In the genomic region with DNA sequence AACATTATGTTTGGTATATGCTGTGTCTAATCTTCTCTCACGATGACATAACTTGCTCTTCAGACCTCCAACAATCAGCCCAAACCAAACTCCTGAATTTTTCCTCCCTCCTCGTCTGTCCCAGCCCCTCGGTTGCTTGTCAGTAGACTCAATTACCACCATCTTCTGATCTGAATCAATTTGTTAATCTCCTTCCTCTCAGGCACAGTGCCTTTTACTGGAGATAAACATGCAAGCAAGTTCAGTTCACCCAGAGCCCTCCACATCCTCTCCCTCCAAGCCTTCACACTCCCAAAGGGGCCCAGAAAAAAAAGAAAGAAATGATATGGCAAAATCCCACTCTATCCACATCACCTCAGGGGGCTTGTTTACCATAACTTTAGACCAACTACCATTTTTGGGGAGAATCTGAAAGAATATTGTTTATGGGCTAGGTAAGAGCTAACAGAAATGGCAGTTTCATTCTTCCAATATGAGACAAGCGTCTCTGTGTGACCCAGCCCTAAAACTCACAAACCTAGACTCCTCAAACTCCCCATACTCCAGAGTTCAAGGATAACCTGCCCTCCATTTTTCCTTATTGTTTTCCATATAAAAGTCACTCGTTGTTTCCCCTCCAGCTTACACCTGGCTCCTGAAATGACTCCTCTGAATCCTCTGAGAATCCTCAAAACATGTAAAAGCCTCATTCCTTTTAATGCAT, we compare ENCODE assay signal across 8 cellular contexts.
DNase-seq lines count a peak whose midpoint lies in the region; TF ChIP-seq lines count a peak whose summit lies in the region.

No MANE protein-coding gene starts in this region.

- no peaks in the 10 kb centered on the region for H3K27me3 ChIP-seq in BLaER1

- peak overlapping the region; percentile 96 for H3K4me3 Mint-ChIP-seq in dendritic cell treated with granulocyte-macrophage colony-stimulating factor and Interleukin-4, amounts not matched to agents 40 ng/mL and 50 ng/mL, for 4 days
- peak overlapping the region; percentile 90 to 97 (median 94) for H3K4me3 Mint-ChIP-seq in nephron

- no peaks in the 10 kb centered on the region for H3K36me3 ChIP-seq in BLaER1

- H3K4me1 Mint-ChIP-seq in dendritic cell treated with granulocyte-macrophage colony-stimulating factor and Interleukin-4, amounts not matched to agents 40 ng/mL and 50 ng/mL, for 4 days (ENCODE audit: low read depth): peaks cover 47% of the 10 kb centered on the region
- peaks cover 35% of the 10 kb centered on the region for H3K4me1 Mint-ChIP-seq in nephron

- H3K9me3 ChIP-seq in BLaER1: no peaks in the 10 kb centered on the region

- peaks cover 44% of the 10 kb centered on the region; the same call in 1 of the 2 replicates for H4K20me1 ChIP-seq in BLaER1

- H3K27ac ChIP-seq in BLaER1: no peak overlapping the region

- peaks cover 10% of the 10 kb centered on the region for H3K36me3 Mint-ChIP-seq in dendritic cell treated with granulocyte-macrophage colony-stimulating factor and Interleukin-4, amounts not matched to agents 40 ng/mL and 50 ng/mL, for 4 days (ENCODE audit: low read depth)
- H3K36me3 Mint-ChIP-seq in nephron (ENCODE audit: low read depth): no peaks in the 10 kb centered on the region

- H3K9ac ChIP-seq in BLaER1: peak overlapping the region; percentile 87

- H3K4me2 ChIP-seq in BLaER1: peak overlapping the region; percentile 95

- DNase-seq in NCI-H82 treated with DMSO at 0.1 percent for 48 hours (lab: John Stamatoyannopoulos, UW; ENCODE audit: unreplicated experiment) (peak; percentile 24), HK-2 (ENCODE audit: unreplicated experiment) (no peak), midbrain (lab: John Stamatoyannopoulos, UW) (no peak), NCI-H2107 (lab: John Stamatoyannopoulos, UW) (no peak), 8988T (no peak)

- no peaks in the 10 kb centered on the region for H3K9me3 Mint-ChIP-seq in dendritic cell treated with granulocyte-macrophage colony-stimulating factor and Interleukin-4, amounts not matched to agents 40 ng/mL and 50 ng/mL, for 4 days
- H3K9me3 Mint-ChIP-seq in nephron: no peaks in the 10 kb centered on the region

- H3K27ac Mint-ChIP-seq in dendritic cell treated with granulocyte-macrophage colony-stimulating factor and Interleukin-4, amounts not matched to agents 40 ng/mL and 50 ng/mL, for 4 days: peak overlapping the region; percentile 87
- peak overlapping the region; percentile 59 to 83 (median 80) for H3K27ac Mint-ChIP-seq in nephron

- peak overlapping the region; percentile 95 for H3K4me3 ChIP-seq in BLaER1

- TF ChIP-seq CTCF in nephron (IDR thresholded peaks at IDR 0.05; ENCODE audit: unreplicated experiment in 3 of 3): no peak

- peaks cover 30% of the 10 kb centered on the region for H3K4me1 ChIP-seq in BLaER1

- intact Hi-C loops in dendritic cell treated with granulocyte-macrophage colony-stimulating factor and Interleukin-4, amounts not matched to agents 40 ng/mL and 50 ng/mL, for 4 days (cut with micrococcal nuclease): loop anchor here (5.0 kb wide), 1 partner anchor 114 kb away; no protein-coding TSS in a partner anchor

- H3K27me3 Mint-ChIP-seq in dendritic cell treated with granulocyte-macrophage colony-stimulating factor and Interleukin-4, amounts not matched to agents 40 ng/mL and 50 ng/mL, for 4 days: no peaks in the 10 kb centered on the region
- H3K27me3 Mint-ChIP-seq in nephron (ENCODE audit: low read depth): peaks cover 9% of the 10 kb centered on the region
